Comparison of ENCODE assay signal across 8 cellular contexts in the genomic region with DNA sequence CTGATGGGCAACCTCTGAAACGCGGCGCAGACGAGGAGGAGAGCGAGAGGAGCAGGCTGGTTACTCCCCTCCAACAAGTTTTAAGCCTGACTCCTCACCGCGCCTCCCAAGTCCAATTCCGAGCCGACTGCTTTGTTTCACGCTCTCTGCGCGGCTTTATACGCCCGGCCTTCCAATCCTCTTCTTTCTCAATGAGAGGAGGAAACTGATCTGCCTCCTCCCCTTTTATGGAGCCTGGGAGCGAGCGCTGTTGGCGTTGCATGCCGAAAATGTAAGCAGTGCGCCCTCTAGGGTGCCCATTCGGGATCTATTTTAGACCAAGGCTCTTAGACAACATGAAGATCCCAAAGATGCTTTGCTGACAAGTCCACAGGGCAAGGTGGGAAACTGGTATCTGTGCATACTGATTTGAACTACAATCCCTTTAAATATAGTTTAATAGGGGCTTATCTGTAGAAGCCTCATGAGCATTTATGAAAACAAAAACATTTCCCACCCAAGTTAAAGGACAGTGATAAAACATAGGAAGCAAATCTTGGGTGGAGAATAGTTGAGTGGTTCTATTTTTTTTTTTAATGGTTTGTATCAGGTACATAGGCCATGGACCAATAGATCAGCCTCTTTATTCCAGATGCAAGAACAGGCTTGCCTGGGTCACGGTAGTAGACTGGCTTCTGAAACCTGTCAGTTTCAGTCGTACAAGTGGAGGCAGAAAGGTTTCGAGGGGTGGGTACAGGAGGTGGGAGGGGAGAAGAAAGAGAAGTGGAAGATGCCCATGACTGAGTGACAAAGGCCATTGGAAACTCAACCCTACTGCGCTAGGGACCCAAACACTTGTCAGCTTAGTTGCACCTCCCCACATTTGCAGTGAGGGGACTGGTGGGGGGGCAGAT. TPM values are rescaled to one million over a fixed set of nuclear protein-coding genes. Genes with fewer than 3 reads are reported as not detected.
A peak's percentile ranks its signal among the peaks of the same experiment; 100 is the strongest.
DNase-seq lines count a peak whose midpoint lies in the region; ATAC-seq lines count a peak whose summit lies in the region.

A gene with protein sequence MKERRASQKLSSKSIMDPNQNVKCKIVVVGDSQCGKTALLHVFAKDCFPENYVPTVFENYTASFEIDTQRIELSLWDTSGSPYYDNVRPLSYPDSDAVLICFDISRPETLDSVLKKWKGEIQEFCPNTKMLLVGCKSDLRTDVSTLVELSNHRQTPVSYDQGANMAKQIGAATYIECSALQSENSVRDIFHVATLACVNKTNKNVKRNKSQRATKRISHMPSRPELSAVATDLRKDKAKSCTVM (minus strand): TSS at position 131 of the 893 bp plus-strand sequence. CDS start 250 bp downstream, outside the sequence.

- H3K4me3 ChIP-seq in HUES48 (ENCODE audit: low read depth, low read length): peak within 1 kb of the TSS; percentile 94

- DNase-seq in EH (ENCODE audit: low read depth) (peak; percentile 99), NOMO-1 (lab: John Stamatoyannopoulos, UW; ENCODE audit: unreplicated experiment in 2 of 2) (peak; percentile 42 to 54), amygdala (lab: John Stamatoyannopoulos, UW) (peak; percentile 20 to 95 (median 81)), left ventricle myocardium superior (peak; percentile 96), pulmonary artery endothelial cell (ENCODE audit: low read depth, low spot score) (peak; percentile 95)

- intact Hi-C loops in left ventricle myocardium superior (cut with micrococcal nuclease): loop anchor here (2.0 to 5.0 kb wide), 2 partner anchors 63 to 890 kb away; no protein-coding TSS in a partner anchor

- H3K27ac ChIP-seq in HUES48 (ENCODE audit: low read depth, low read length): no peak within 1 kb of the TSS

- H3K36me3 ChIP-seq in HUES48 (ENCODE audit: control insufficient read depth, insufficient read depth, low read length): 0 out of 2 replicates have a peak, but pooled peaks cover 3% of the 10 kb centered on the region

- peaks cover 15% of the 10 kb centered on the region for H3K27me3 ChIP-seq in HUES48 (ENCODE audit: control insufficient read depth, insufficient read depth, low read length)

- ATAC-seq in GM21447 (IDR thresholded peaks at IDR 0.05; ENCODE audit: unreplicated experiment) (peak; percentile 74), left ventricle myocardium superior (peak; percentile 66), GM18520 (IDR thresholded peaks at IDR 0.05; ENCODE audit: unreplicated experiment) (no peak)

- no peaks in the 10 kb centered on the region for H3K9me3 ChIP-seq in HUES48 (ENCODE audit: control insufficient read depth, insufficient read depth, low read length)

- H3K9ac ChIP-seq in HUES48 (ENCODE audit: low read depth, low read length): peak within 1 kb of the TSS; percentile 79

- H3K4me1 ChIP-seq in HUES48 (ENCODE audit: control insufficient read depth, insufficient read depth, low read length): peaks cover 21% of the 10 kb centered on the region

RNA-seq across cellular contexts. Expression of the gene that starts here (rescaled TPM):
- total RNA-seq in left ventricle myocardium superior (25.1 TPM), pulmonary artery endothelial cell (68.9 and 76.4 TPM in 2 replicates)

Comparison
In these comparisons a context has a peak if more than half of its experiments do, and no peak if none do; other contexts are left out.
1. DNase-seq: peak in every context shown above with its lines; median percentile 99 in EH; 96 in left ventricle myocardium superior; 95 in pulmonary artery endothelial cell; 81 in amygdala; 48 in NOMO-1.